In the genomic region with DNA sequence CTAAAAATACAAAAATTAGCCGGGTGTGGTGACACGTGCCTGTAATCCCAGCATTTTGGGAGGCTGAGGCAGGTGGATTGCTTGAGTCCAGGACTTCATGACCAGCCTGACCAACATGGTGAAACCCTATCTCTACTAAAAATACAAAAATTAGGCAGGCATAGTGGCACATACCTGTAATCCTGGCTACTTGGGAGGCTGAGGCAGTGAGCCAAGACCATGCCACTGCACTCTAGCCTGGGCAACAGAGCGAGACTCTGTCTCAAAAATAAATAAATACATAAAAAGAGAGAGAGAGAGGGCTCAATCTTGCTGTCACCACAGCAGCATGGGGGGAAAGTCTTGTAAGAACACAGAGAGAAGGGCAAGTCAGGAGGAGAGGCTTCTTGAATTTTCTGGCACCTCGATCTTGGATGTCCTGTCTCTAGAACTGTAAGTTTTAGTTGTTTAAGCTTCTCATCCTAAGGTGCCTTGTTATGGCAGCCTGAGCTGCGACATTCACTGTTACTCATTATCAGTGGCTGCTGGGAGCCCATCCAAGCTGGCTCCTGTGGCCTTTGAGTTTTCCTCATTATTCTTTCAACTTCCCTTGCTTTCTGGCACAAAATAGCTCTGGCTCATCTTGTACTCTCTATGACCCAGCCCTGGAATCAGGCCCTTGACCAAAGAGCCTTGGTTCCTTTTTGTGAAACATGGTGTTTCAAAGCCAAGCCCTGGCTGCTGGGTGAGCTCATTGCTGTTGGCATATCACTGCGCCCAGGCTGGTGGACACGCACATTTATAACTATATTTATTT, we compare ENCODE assay signal across 18 cellular contexts. TPM values are rescaled to one million over a fixed set of nuclear protein-coding genes. Genes with fewer than 3 reads are reported as not detected.
DNase-seq lines count a peak whose midpoint lies in the region; ATAC-seq, FAIRE-seq and TF ChIP-seq lines count a peak whose summit lies in the region.
"Had no signal": no experiment of that assay in that cellular context is flagged by ENCODE, and none has a peak within 500 bp of the region (broad histone marks: within the 10 kb centered on the region; RNA-seq: fewer than 3 reads in every experiment).

No MANE protein-coding gene starts in this region.

- no peaks in the 10 kb centered on the region for H3F3A ChIP-seq in PC-3 (ENCODE audit: low read length, unreplicated experiment)

- no TSS peak for BruUV-seq in PC-3 (replicated peaks; lab: Mats Ljungman, UMichigan)

- no peak overlapping the region for H2AFZ ChIP-seq in PC-3 (ENCODE audit: low read length)

- CTCF ChIA-PET in PC-3 (lab: Charles Lee), result interaction anchor here (0.6 kb wide), 1 partner anchor 20 kb away, joined by 5 read pairs; no protein-coding TSS in a partner anchor

- intact Hi-C loops in PC-3 (cut with micrococcal nuclease) (no loop called here), pancreas (cut with DNase I) (no loop called here)

- H3K27ac ChIP-seq in PC-3 (ENCODE audit: low read length) (no peak overlapping the region), pancreas (peak overlapping the region in 2 of 4 donors; percentile 28 to 34)
- H3K27ac ChIP-seq: cardiac muscle cell, SK-N-MC had no signal

- H3K27me3 ChIP-seq in PC-3 (ENCODE audit: low read length) (no peaks in the 10 kb centered on the region), pancreas (no peaks in the 10 kb centered on the region)
- H3K27me3 ChIP-seq: cardiac muscle cell had no signal

- H3K9me3 ChIP-seq in PC-3 (ENCODE audit: low read length) (no peaks in the 10 kb centered on the region), pancreas (no peaks in the 10 kb centered on the region)
- H3K9me3 ChIP-seq: Caco-2 had no signal

- WGBS in pancreas, 2 donors, result 74 to 78% methylated on average over 7 of the region's 7 CpGs

- H3K4me2 ChIP-seq in PC-3 (ENCODE audit: low read length), result no peak overlapping the region

- TF ChIP-seq CTCF in PC-3 (conservative IDR thresholded peaks at IDR 0.05; ENCODE audit: low read depth, low read length) (no peak), pancreas (IDR thresholded peaks at IDR 0.05) (no peak)

- POLR2A ChIA-PET in PC-3 (lab: Charles Lee; ENCODE audit: unreplicated experiment), result no interaction called here

- no peaks in the 10 kb centered on the region for H3K9me2 ChIP-seq in PC-3 (replicated peaks; ENCODE audit: low read length)

- H3K79me2 ChIP-seq in PC-3 (ENCODE audit: low read length), result no peaks in the 10 kb centered on the region

- H3K36me3 ChIP-seq in PC-3 (ENCODE audit: low read depth, low read length), result no peaks in the 10 kb centered on the region
- no peaks in the 10 kb centered on the region for H3K36me3 ChIP-seq in pancreas
- H3K36me3 ChIP-seq: cardiac muscle cell had no signal

- H3K4me3 ChIP-seq in PC-3 (ENCODE audit: low read length) (no peak overlapping the region), pancreas (no peak overlapping the region)
- H3K4me3 ChIP-seq: cardiac muscle cell, SK-N-MC had no signal

- ATAC-seq in PC-3 (peak; percentile 42; the same call in 1 of the 2 replicates), pancreas (peak; percentile 23 to 54 (median 40)), HG02759 (IDR thresholded peaks at IDR 0.05; ENCODE audit: unreplicated experiment) (no peak)
- ATAC-seq: activated T-cell treated with anti-CD3 and anti-CD28 coated beads, Interleukin-2, amount 50 U/mL, for 4 hours had no signal

- no peaks in the 10 kb centered on the region for H4K20me1 ChIP-seq in PC-3 (ENCODE audit: low read length)

- no peak overlapping the region for H3K9ac ChIP-seq in PC-3 (ENCODE audit: low read length)

- FAIRE-seq in pancreas (lab: Jason Lieb, UNC), result no peak
- FAIRE-seq: islet of Langerhans had no signal

- H3K4me1 ChIP-seq in PC-3 (ENCODE audit: insufficient read depth, low read length), result no peaks in the 10 kb centered on the region
- H3K4me1 ChIP-seq in pancreas, result peaks cover 0 to 9% (median 0%) of the 10 kb centered on the region in 3 donors
- H3K4me1 ChIP-seq: Caco-2 had no signal

- DNase-seq in Ammon's horn (ENCODE audit: low spot score) (peak; percentile 47), PC-3 (no peak), fibroblast of gingiva (ENCODE audit: low read depth) (peak; percentile 88), pancreas (no peak), NCI-H1417 (lab: John Stamatoyannopoulos, UW) (no peak), NCI-H2081 (lab: John Stamatoyannopoulos, UW) (no peak), NCI-H510A (lab: John Stamatoyannopoulos, UW) (no peak)
- DNase-seq: activated CD4-positive, CD25-positive, alpha-beta regulatory T cell; activated T-cell treated with anti-CD3 and anti-CD28 coated beads, Interleukin-2, amount 50 U/mL, for 4 hours; Caco-2; NCI-H1105; NCI-H69; stimulated activated naive CD4-positive, alpha-beta T cell had no signal

RNA-seq across cellular contexts. Expression of gene PSMC3, which starts 8.0 kb away (rescaled TPM):
- 275 and 314 TPM in 2 replicates for total RNA-seq in PC-3 (2014; rRNA removed)
- 10 to 100 TPM; 37.4 to 59.4 (median 50.3) TPM for total RNA-seq in pancreas
- polyA plus RNA-seq in pancreas, result 10 to 100 TPM; 55.0 to 67.5 TPM

RNA-seq across cellular contexts. Expression of gene RAPSN, which starts 14.7 kb away (rescaled TPM):
- total RNA-seq in PC-3 (2014; rRNA removed) (0.23 TPM in 1 of 2 replicates, not detected in the other), pancreas (under 1 TPM; 0.18 to 0.56 (median 0.30) TPM)
- under 1 TPM; 0.34 to 0.92 TPM for polyA plus RNA-seq in pancreas
- total RNA-seq: cardiac muscle cell had no signal
- polyA plus RNA-seq: cardiac muscle cell, neural cell had no signal

RNA-seq across cellular contexts. Expression of gene SLC39A13, which starts 25.8 kb away (rescaled TPM):
- total RNA-seq in PC-3 (2014; rRNA removed) (29.4 and 32.5 TPM in 2 replicates), pancreas (10 to 100 TPM; 14.6 to 28.5 (median 19.3) TPM)
- 10 to 100 TPM; 52.6 to 55.6 TPM for polyA plus RNA-seq in pancreas

RNA-seq across cellular contexts. Expression of gene SPI1, which starts 55.8 kb away (rescaled TPM):
- total RNA-seq in PC-3 (2014; rRNA removed), result 0.22 TPM in 1 of 2 replicates, not detected in the other
- total RNA-seq in pancreas, result 10 to 100 TPM in 2 of 6 donors, 1 to 10 TPM in 4; 1.0 to 24.2 (median 4.5) TPM
- polyA plus RNA-seq in pancreas, result 1 to 10 TPM; 4.7 to 7.6 TPM
- total RNA-seq: Caco-2, cardiac muscle cell had no signal
- polyA plus RNA-seq: neural cell had no signal

Comparison
In these comparisons a context has a peak if more than half of its experiments do, and no peak if none do; other contexts are left out.
1. DNase-seq: peak in Ammon's horn (single experiment) and fibroblast of gingiva (single experiment); none in PC-3 (single experiment), pancreas (0 of 6), NCI-H1417 (0 of 3), NCI-H2081 (0 of 2) and NCI-H510A (single experiment).